ENCODE assay signal across 20 cellular contexts in the genomic region with DNA sequence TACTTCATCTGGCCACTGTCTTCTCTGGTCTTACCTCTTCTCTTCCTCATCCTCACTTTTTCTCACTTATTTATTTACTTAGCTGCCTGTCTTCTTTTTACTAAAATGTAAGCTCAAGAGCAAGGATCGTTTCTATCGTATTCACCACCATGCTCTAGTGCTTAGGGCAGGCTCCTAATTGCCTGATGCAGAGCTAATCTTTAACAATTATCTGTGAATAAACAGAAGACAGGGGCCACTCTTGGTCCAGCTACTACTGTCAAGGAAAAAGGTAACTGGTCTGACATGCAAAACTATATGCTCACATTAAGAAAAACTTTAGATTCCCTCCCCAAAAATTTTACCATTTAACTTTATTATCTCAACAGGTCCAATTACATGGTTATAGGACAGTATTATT. TPM values are rescaled to one million over a fixed set of nuclear protein-coding genes. Genes with fewer than 3 reads are reported as not detected.
A peak's percentile ranks its signal among the peaks of the same experiment; 100 is the strongest.
DNase-seq lines count a peak whose midpoint lies in the region; ATAC-seq and TF ChIP-seq lines count a peak whose summit lies in the region.
"Had no signal": no experiment of that assay in that cellular context is flagged by ENCODE, and none has a peak within 500 bp of the region (broad histone marks: within the 10 kb centered on the region; RNA-seq: fewer than 3 reads in every experiment).

No MANE protein-coding gene starts in this region.

- no peak for DNase-seq in left ventricle myocardium inferior
- DNase-seq in Right ventricle myocardium superior = no peak
- DNase-seq in coronary artery (ENCODE audit: low spot score) = no peak
- no peak for DNase-seq in nephron progenitor cell
- no peak for DNase-seq in tibial artery
- no peak for DNase-seq in activated T-cell treated with anti-CD3 and anti-CD28 coated beads, Interleukin-2, amount 50 U/mL, for 4 hours
- DNase-seq in hypothalamus (lab: John Stamatoyannopoulos, UW) = no peak
- DNase-seq in KBM-7 = no peak
- DNase-seq: activated CD4-positive, alpha-beta T cell treated with anti-CD3 and anti-CD28 coated beads for 1 hour; activated gamma-delta T cell treated with Interleukin-2 at 50 U/mL for 16 hours; central memory CD4-positive, alpha-beta T cell; effector memory CD4-positive, alpha-beta T cell; IMR-90; lower lobe of right lung; NCI-H1694; NCI-H748 treated with DMSO at 0.1 percent for 48 hours; stimulated activated CD8-positive, alpha-beta memory T cell treated with anti-CD3 and anti-CD28 coated beads, Interleukin-4, amount 100 ng/mL, for 48 hours; T-helper 9 cell; testis had no signal

- TF ChIP-seq CTCF in left ventricle myocardium inferior (IDR thresholded peaks at IDR 0.05; ENCODE audit: borderline replicate concordance) (no peak), coronary artery (IDR thresholded peaks at IDR 0.05) (no peak), nephron progenitor cell (IDR thresholded peaks at IDR 0.05) (no peak), tibial artery (IDR thresholded peaks at IDR 0.05) (no peak)

- H3K36me3 Mint-ChIP-seq in nephron progenitor cell (ENCODE audit: low read depth) = peaks cover 11% of the 10 kb centered on the region
- peaks cover 19% of the 10 kb centered on the region for H3K36me3 Mint-ChIP-seq in activated T-cell treated with anti-CD3 and anti-CD28 coated beads, Interleukin-2, amount 50 U/mL, for 4 hours (ENCODE audit: insufficient read depth)

- no peak overlapping the region for H3K4me3 Mint-ChIP-seq in nephron progenitor cell
- H3K4me3 Mint-ChIP-seq in activated T-cell treated with anti-CD3 and anti-CD28 coated beads, Interleukin-2, amount 50 U/mL, for 4 hours = no peak overlapping the region

- peaks cover 14% of the 10 kb centered on the region for H3K4me1 Mint-ChIP-seq in nephron progenitor cell
- peaks cover 1% of the 10 kb centered on the region for H3K4me1 Mint-ChIP-seq in activated T-cell treated with anti-CD3 and anti-CD28 coated beads, Interleukin-2, amount 50 U/mL, for 4 hours (ENCODE audit: low read depth)

- H3K36me3 ChIP-seq in left ventricle myocardium inferior (peaks cover 23% of the 10 kb centered on the region), tibial artery (peaks cover 0 to 12% (median 11%) of the 10 kb centered on the region in 3 donors)

- no peaks in the 10 kb centered on the region for H3K9me3 ChIP-seq in left ventricle myocardium inferior (replicated peaks)
- H3K9me3 ChIP-seq in tibial artery = no peaks in the 10 kb centered on the region
- H3K9me3 ChIP-seq: lower lobe of right lung, testis had no signal

- H3K27ac ChIP-seq in left ventricle myocardium inferior (replicated peaks) = peak overlapping the region; percentile 84
- H3K27ac ChIP-seq in coronary artery = peak overlapping the region; percentile 20 to 43
- H3K27ac ChIP-seq in tibial artery = peak overlapping the region; percentile 41 to 79

- H3K9me3 Mint-ChIP-seq in nephron progenitor cell = no peaks in the 10 kb centered on the region
- no peaks in the 10 kb centered on the region for H3K9me3 Mint-ChIP-seq in activated T-cell treated with anti-CD3 and anti-CD28 coated beads, Interleukin-2, amount 50 U/mL, for 4 hours

- H3K27ac Mint-ChIP-seq in nephron progenitor cell = peak overlapping the region; percentile 92

- no peak overlapping the region for H3K4me3 ChIP-seq in left ventricle myocardium inferior
- no peak overlapping the region for H3K4me3 ChIP-seq in coronary artery
- no peak overlapping the region for H3K4me3 ChIP-seq in tibial artery
- H3K4me3 ChIP-seq: lower lobe of right lung, testis had no signal

- peaks cover 3% of the 10 kb centered on the region for H3K27me3 Mint-ChIP-seq in nephron progenitor cell (ENCODE audit: low read depth, poor library complexity)
- H3K27me3 Mint-ChIP-seq in activated T-cell treated with anti-CD3 and anti-CD28 coated beads, Interleukin-2, amount 50 U/mL, for 4 hours (ENCODE audit: low read depth) = no peaks in the 10 kb centered on the region

- intact Hi-C loops in left ventricle myocardium inferior (cut with micrococcal nuclease) = no loop called here
- intact Hi-C loops in Right ventricle myocardium superior (cut with DNase I) = no loop called here
- intact Hi-C loops in tibial artery (cut with DNase I; ENCODE audit: low total_unique reads) = no loop called here

- H3K4me1 ChIP-seq in left ventricle myocardium inferior = peaks cover 23% of the 10 kb centered on the region
- peaks cover 0 to 8% (median 0%) of the 10 kb centered on the region in 4 donors for H3K4me1 ChIP-seq in tibial artery

- ATAC-seq in Right ventricle myocardium superior (ENCODE audit: poor library complexity) = no peak
- no peak for ATAC-seq in activated T-cell treated with anti-CD3 and anti-CD28 coated beads, Interleukin-2, amount 50 U/mL, for 4 hours
- ATAC-seq: lower lobe of right lung, Panc1 had no signal

- H3K27me3 ChIP-seq in left ventricle myocardium inferior (ENCODE audit: low read depth) = no peaks in the 10 kb centered on the region
- H3K27me3 ChIP-seq in tibial artery = no peaks in the 10 kb centered on the region
- H3K27me3 ChIP-seq: testis had no signal

- in situ Hi-C loops in KBM-7 (cut with MboI; ENCODE audit: low pct_unique_long_range_greater_than_20kb, low sequenced_read_pairs) = no loop called here

RNA-seq across cellular contexts. Expression of a gene that starts 17.5 kb away (rescaled TPM):
- total RNA-seq in left ventricle myocardium inferior = 13.8 TPM
- 10.9 TPM for total RNA-seq in Right ventricle myocardium superior
- 10 to 100 TPM; 31.1 to 34.1 (median 33.7) TPM for total RNA-seq in activated T-cell treated with anti-CD3 and anti-CD28 coated beads, Interleukin-2, amount 50 U/mL, for 4 hours

Comparison
In these comparisons a context has a peak if more than half of its experiments do, and no peak if none do; other contexts are left out.
1. H3K27ac ChIP-seq: peak in every context shown above with its lines; median percentile 84 in left ventricle myocardium inferior; 60 in tibial artery; 32 in coronary artery.